In the genomic region with DNA sequence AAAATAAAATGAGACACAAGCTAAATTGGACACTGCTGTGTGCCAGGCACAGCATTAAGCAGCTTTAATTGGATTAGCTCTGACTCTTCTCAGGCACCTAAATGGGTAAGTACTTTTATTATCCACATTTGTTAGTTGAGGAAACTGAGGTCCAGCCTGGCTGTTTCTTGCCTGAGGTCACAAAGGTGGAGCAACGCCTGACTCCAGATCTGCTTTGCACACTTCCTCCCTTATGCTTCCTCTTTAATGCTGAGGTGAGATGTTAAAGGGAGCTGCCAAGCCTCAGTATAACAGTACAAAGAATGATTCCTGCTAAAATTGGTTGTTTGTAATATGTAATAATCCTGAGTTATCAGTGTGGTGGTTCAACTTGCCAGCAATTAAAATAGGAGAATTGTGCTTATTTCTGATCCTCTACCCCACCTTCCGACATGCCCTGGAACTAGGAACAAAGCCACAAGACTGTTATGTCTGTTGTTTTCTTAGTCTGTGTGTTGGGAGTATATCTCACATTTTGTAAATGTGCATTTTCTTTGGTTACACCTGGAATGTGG, we compare ENCODE assay signal across 8 cellular contexts.
A peak's percentile ranks its signal among the peaks of the same experiment; 100 is the strongest.
DNase-seq lines count a peak whose midpoint lies in the region; ATAC-seq and TF ChIP-seq lines count a peak whose summit lies in the region.

No MANE protein-coding gene starts in this region.

- POLR2A ChIA-PET in naive thymus-derived CD4-positive, alpha-beta T cell (lab: Charles Lee): interaction anchor here (0.7 to 7.5 kb wide), 6 partner anchors 9 to 95 kb away, joined by 3 to 193 read pairs (median 4); partner anchors contain the start of gene AFF1

- no peaks in the 10 kb centered on the region for H3K36me3 Mint-ChIP-seq in CD14-positive monocyte
- H3K36me3 Mint-ChIP-seq in naive thymus-derived CD4-positive, alpha-beta T cell: no peaks in the 10 kb centered on the region

- peaks cover 70% of the 10 kb centered on the region for H3K4me1 Mint-ChIP-seq in CD14-positive monocyte
- H3K4me1 Mint-ChIP-seq in naive thymus-derived CD4-positive, alpha-beta T cell: peaks cover 50 to 84% (median 77%) of the 10 kb centered on the region in 7 donors

- H3K4me1 ChIP-seq in Karpas-422 (ENCODE audit: low read length) (peaks cover 44% of the 10 kb centered on the region), mammary epithelial cell (ENCODE audit: insufficient read depth, low read length) (peaks cover 44% of the 10 kb centered on the region)
- peaks cover 28 to 44% of the 10 kb centered on the region in 2 donors for H3K4me1 ChIP-seq in naive thymus-derived CD4-positive, alpha-beta T cell (ENCODE audit: control insufficient read depth in 2 of 2, insufficient read depth in 2 of 2, low read length in 2 of 2)

- no peak overlapping the region for H3K9ac ChIP-seq in Karpas-422 (ENCODE audit: low read length)
- peak overlapping the region; percentile 37 for H3K9ac ChIP-seq in mammary epithelial cell (ENCODE audit: insufficient read depth, low read length)

- BruUV-seq in mammary epithelial cell (replicated peaks; lab: Mats Ljungman, UMichigan): no TSS peak

- intact Hi-C loops in CD14-positive monocyte (cut with micrococcal nuclease): loop anchor here in 1 of 2 donors (5.0 to 10.0 kb wide), 4 partner anchors 43 to 86 kb away; partner anchors contain the start of gene AFF1
- intact Hi-C loops in mammary epithelial cell (cut with micrococcal nuclease): loop anchor here (5.0 kb wide), 2 partner anchors 53 to 68 kb away; no protein-coding TSS in a partner anchor
- intact Hi-C loops in naive thymus-derived CD4-positive, alpha-beta T cell (cut with micrococcal nuclease): loop anchor here (1.0 to 10.0 kb wide), 10 partner anchors 8 to 1603 kb away; partner anchors contain the start of genes HERC3 (in 1 of the 2), HERC5 (in 1 of the 2) and NUDT9 (in 1 of the 2)

- no peaks in the 10 kb centered on the region for H3K9me3 ChIP-seq in Karpas-422 (ENCODE audit: low read length)
- H3K9me3 ChIP-seq in mammary epithelial cell (replicated peaks; ENCODE audit: insufficient read depth, low read length): no peaks in the 10 kb centered on the region
- H3K9me3 ChIP-seq in naive thymus-derived CD4-positive, alpha-beta T cell (ENCODE audit: control insufficient read depth in 2 of 3, low read length in 3 of 3): no peaks in the 10 kb centered on the region

- no peaks in the 10 kb centered on the region for H3K27me3 Mint-ChIP-seq in CD14-positive monocyte (ENCODE audit: low read depth in 3 of 3)
- H3K27me3 Mint-ChIP-seq in naive thymus-derived CD4-positive, alpha-beta T cell: no peaks in the 10 kb centered on the region

- no peak for ATAC-seq in naive thymus-derived CD4-positive, alpha-beta T cell
- ATAC-seq in GM18907 (IDR thresholded peaks at IDR 0.05; ENCODE audit: unreplicated experiment) (no peak), omental fat pad (ENCODE audit: low FRiP score) (no peak), HG03159 (IDR thresholded peaks at IDR 0.05; ENCODE audit: unreplicated experiment) (no peak), GM21619 (IDR thresholded peaks at IDR 0.05; ENCODE audit: unreplicated experiment) (no peak)

- in situ Hi-C loops in mammary epithelial cell (cut with MboI; ENCODE audit: low sequenced_read_pairs in 2 of 2): loop anchor here in 1 of 2 donors (5.0 kb wide), 1 partner anchor 82 kb away; no protein-coding TSS in a partner anchor

- H3K4me3 Mint-ChIP-seq in CD14-positive monocyte: peak overlapping the region; percentile 38 to 44
- peak overlapping the region; percentile 35 to 100 (median 80) for H3K4me3 Mint-ChIP-seq in naive thymus-derived CD4-positive, alpha-beta T cell

- CTCF ChIA-PET in mammary epithelial cell (lab: Charles Lee; ENCODE audit: low non-redundant PET): no interaction called here
- CTCF ChIA-PET in naive thymus-derived CD4-positive, alpha-beta T cell (lab: Charles Lee): interaction anchor here (0.7 to 5.4 kb wide), 3 partner anchors 74 to 86 kb away, joined by 3 to 23 read pairs (median 6); partner anchors contain the start of gene AFF1

- TF ChIP-seq CTCF in CD14-positive monocyte (IDR thresholded peaks at IDR 0.05): no peak
- TF ChIP-seq CTCF in mammary epithelial cell (conservative IDR thresholded peaks at IDR 0.05 in 1 of 2, IDR thresholded peaks at IDR 0.05 in 1 of 2; ENCODE audit: extremely low read depth in 1 of 2, insufficient read depth in 1 of 2, low read depth in 1 of 2, low read length in 2 of 2): no peak
- no peak for TF ChIP-seq CTCF in omental fat pad (IDR thresholded peaks at IDR 0.05)

- H4K20me1 ChIP-seq in Karpas-422 (ENCODE audit: insufficient read depth, low read depth, low read length): peaks cover 28% of the 10 kb centered on the region; the same call in 1 of the 2 replicates
- H4K20me1 ChIP-seq in mammary epithelial cell (ENCODE audit: insufficient read depth, low read length): no peaks in the 10 kb centered on the region

- H3K27ac ChIP-seq in Karpas-422 (ENCODE audit: low read length) (no peak overlapping the region), mammary epithelial cell (ENCODE audit: insufficient read depth, low read depth, low read length) (peak overlapping the region; percentile 29)
- no peak overlapping the region for H3K27ac ChIP-seq in naive thymus-derived CD4-positive, alpha-beta T cell (ENCODE audit: low read depth, low read length)

- H3K4me3 ChIP-seq in Karpas-422 (ENCODE audit: low read length) (no peak overlapping the region), mammary epithelial cell (replicated peaks in 1 of 3; ENCODE audit: insufficient read depth in 1 of 3, low read depth in 2 of 3, low read length in 3 of 3) (peak overlapping the region; percentile 4 to 81 (median 7))
- H3K4me3 ChIP-seq in naive thymus-derived CD4-positive, alpha-beta T cell (ENCODE audit: low read length): no peak overlapping the region

- no peaks in the 10 kb centered on the region for H3K9me2 ChIP-seq in Karpas-422 (replicated peaks; ENCODE audit: insufficient read depth, low read length)

- H3K27me3 ChIP-seq in Karpas-422 (ENCODE audit: low read length) (no peaks in the 10 kb centered on the region), mammary epithelial cell (ENCODE audit: insufficient read depth, low read length) (no peaks in the 10 kb centered on the region)
- no peaks in the 10 kb centered on the region for H3K27me3 ChIP-seq in naive thymus-derived CD4-positive, alpha-beta T cell (ENCODE audit: control insufficient read depth in 2 of 2, insufficient read depth in 2 of 2, low read length in 2 of 2)

- H3K4me2 ChIP-seq in Karpas-422 (ENCODE audit: low read depth, low read length, poor library complexity, severe bottlenecking): no peak overlapping the region
- H3K4me2 ChIP-seq in mammary epithelial cell (ENCODE audit: insufficient read depth, low read depth, low read length): peak overlapping the region; percentile 83

- no peaks in the 10 kb centered on the region for H3K9me3 Mint-ChIP-seq in CD14-positive monocyte
- H3K9me3 Mint-ChIP-seq in naive thymus-derived CD4-positive, alpha-beta T cell: no peaks in the 10 kb centered on the region

- dilution Hi-C loops in mammary epithelial cell (cut with HindIII; ENCODE audit: low sequenced_read_pairs): no loop called here

- H3K36me3 ChIP-seq in Karpas-422 (ENCODE audit: insufficient read depth, low read length) (no peaks in the 10 kb centered on the region), mammary epithelial cell (ENCODE audit: insufficient read depth, low read length) (no peaks in the 10 kb centered on the region)
- peaks cover 0 to 9% (median 0%) of the 10 kb centered on the region in 3 experiments for H3K36me3 ChIP-seq in naive thymus-derived CD4-positive, alpha-beta T cell (ENCODE audit: control insufficient read depth in 2 of 3, insufficient read depth in 3 of 3, low read length in 3 of 3)

- H3K79me2 ChIP-seq in Karpas-422 (ENCODE audit: low read length): no peaks in the 10 kb centered on the region
- peaks cover 83% of the 10 kb centered on the region for H3K79me2 ChIP-seq in mammary epithelial cell (ENCODE audit: insufficient read depth, low read length)

- H3K27ac Mint-ChIP-seq in CD14-positive monocyte: peak overlapping the region; percentile 15 to 79 (median 74)
- H3K27ac Mint-ChIP-seq in naive thymus-derived CD4-positive, alpha-beta T cell: peak overlapping the region in 5 of 9 donors; percentile 17 to 97 (median 53)

- DNase-seq in CD14-positive monocyte (ENCODE audit: low spot score) (peak; percentile 58), Karpas-422 (peak; percentile 42), mammary epithelial cell (no peak), omental fat pad (ENCODE audit: low spot score) (no peak)
- DNase-seq in naive thymus-derived CD4-positive, alpha-beta T cell: no peak

- no peak overlapping the region for H2AFZ ChIP-seq in Karpas-422 (ENCODE audit: low read length)
- H2AFZ ChIP-seq in mammary epithelial cell (ENCODE audit: low read depth, low read length): no peak overlapping the region

- 65% methylated on average over 2 of the region's 2 CpGs for WGBS in mammary epithelial cell (ENCODE audit: low coverage, missing lambda C conversion rate)

Comparison
In these comparisons a context has a peak if more than half of its experiments do, and no peak if none do; other contexts are left out.
1. DNase-seq: peak in CD14-positive monocyte (single experiment) and Karpas-422 (single experiment); none in mammary epithelial cell (single experiment), naive thymus-derived CD4-positive, alpha-beta T cell (0 of 9) and omental fat pad (single experiment).
2. H3K4me3 ChIP-seq: peak in mammary epithelial cell (3 of 3); none in Karpas-422 (single experiment) and naive thymus-derived CD4-positive, alpha-beta T cell (single experiment).